Comparison of ENCODE assay signal across 1 cellular context in genomic region chr11:34105079-34105956, GRCh38.
TF ChIP-seq lines count a peak whose summit lies in the region.

NAT10 (plus strand) TSS chr11:34105629; CDS start chr11:34108226, 2,597 bp downstream.

TF ChIP-seq in GM12878, 131 proteins besides CTCF, POLR2A, EP300 and RAD21 (continued from another document and continues in another):
- TF ChIP-seq IRF3 (IDR thresholded peaks at IDR 0.05) (no peak), REST (IDR thresholded peaks at IDR 0.05; ENCODE audit: low read depth, low read length) (no peak; the same call in 1 of the 2 replicates), RCOR1 (conservative IDR thresholded peaks at IDR 0.05; ENCODE audit: low read depth, low read length) (no peak), SMARCA5 (IDR thresholded peaks at IDR 0.05) (0 out of 2 replicates have a peak, but pooled peaks have one; percentile 45), CHD2 (IDR thresholded peaks at IDR 0.05; ENCODE audit: borderline replicate concordance, low read depth, low read length) (peak; percentile 92), RFX5 (IDR thresholded peaks at IDR 0.05; ENCODE audit: low read depth, low read length) (no peak), CREB1 (IDR thresholded peaks at IDR 0.05; ENCODE audit: low read depth) (peak; percentile 100), PRDM15 (CRISPR knock-in tag; IDR thresholded peaks at IDR 0.05) (no peak), TCF12 (IDR thresholded peaks at IDR 0.05; ENCODE audit: low read depth, low read length) (peak; percentile 62; the same call in 1 of the 2 replicates), KAT2A (conservative IDR thresholded peaks at IDR 0.05; ENCODE audit: control insufficient read depth, low read depth, low read length) (no peak), BACH1 (IDR thresholded peaks at IDR 0.05; ENCODE audit: borderline replicate concordance) (peak; percentile 53), CUX1 (IDR thresholded peaks at IDR 0.05; ENCODE audit: insufficient replicate concordance, low read depth, low read length) (no peak), RUNX3 (IDR thresholded peaks at IDR 0.05; ENCODE audit: low read length) (peak; percentile 97), SREBF1 (IDR thresholded peaks at IDR 0.05; ENCODE audit: low read length) (peak; percentile 25; the same call in 1 of the 2 replicates), BCL11A (IDR thresholded peaks at IDR 0.05; ENCODE audit: low read depth, low read length) (no peak; the same call in 1 of the 2 replicates), YY1 (IDR thresholded peaks at IDR 0.05; ENCODE audit: low read depth, low read length) (peak; percentile 69), USF2 (IDR thresholded peaks at IDR 0.05; ENCODE audit: borderline replicate concordance, low read depth, low read length) (peak; percentile 72), ZNF274 (IDR thresholded peaks at IDR 0.05; ENCODE audit: insufficient read depth, insufficient read length) (no peak), RELA (IDR thresholded peaks at IDR 0.05; ENCODE audit: borderline replicate concordance, partially characterized antibody) (peak; percentile 63), BCLAF1 (IDR thresholded peaks at IDR 0.05) (no peak), CEBPB (IDR thresholded peaks at IDR 0.05; ENCODE audit: borderline replicate concordance in 1 of 2, low read depth in 2 of 2, low read length in 2 of 2) (no peak), ZNF384 (IDR thresholded peaks at IDR 0.05; ENCODE audit: borderline replicate concordance, low read depth, low read length) (no peak), MEF2A (IDR thresholded peaks at IDR 0.05; ENCODE audit: insufficient read depth, low read depth, low read length) (peak; percentile 66; the same call in 1 of the 2 replicates), HCFC1 (IDR thresholded peaks at IDR 0.05; ENCODE audit: low read length) (peak; percentile 90), BHLHE40 (IDR thresholded peaks at IDR 0.05; ENCODE audit: borderline replicate concordance in 1 of 2, low read depth in 2 of 2, low read length in 1 of 2) (peak; percentile 99 to 100), POLR2AphosphoS2 (IDR thresholded peaks at IDR 0.05; ENCODE audit: low read depth, low read length) (peak; percentile 99), TCF3 (IDR thresholded peaks at IDR 0.05; ENCODE audit: borderline replicate concordance, insufficient read depth, low read depth, low read length) (peak; percentile 68; the same call in 1 of the 2 replicates), PBX3 (IDR thresholded peaks at IDR 0.05; ENCODE audit: insufficient replicate concordance, low read depth, low read length) (no peak), DPF2 (IDR thresholded peaks at IDR 0.05) (peak; percentile 76; the same call in 1 of the 2 replicates), JUNB (IDR thresholded peaks at IDR 0.05) (peak; percentile 21; the same call in 1 of the 2 replicates), TARDBP (IDR thresholded peaks at IDR 0.05; ENCODE audit: borderline replicate concordance) (peak; percentile 71; the same call in 1 of the 2 replicates), PAX8 (IDR thresholded peaks at IDR 0.05) (0 out of 2 replicates have a peak, but pooled peaks have one; percentile 43), BRCA1 (IDR thresholded peaks at IDR 0.05; ENCODE audit: low read depth, low read length) (no peak; the same call in 1 of the 2 replicates), LARP7 (IDR thresholded peaks at IDR 0.05) (peak; percentile 75), HDAC2 (IDR thresholded peaks at IDR 0.05) (no peak), BCL3 (IDR thresholded peaks at IDR 0.05; ENCODE audit: borderline replicate concordance, insufficient read depth, low read depth, low read length, poor library complexity, severe bottlenecking) (peak; percentile 99)
